Comparison of ENCODE assay signal across 8 cellular contexts in genomic region chr5:16467363-16468219, GRCh38. TPM values are rescaled to one million over a fixed set of nuclear protein-coding genes. Genes with fewer than 3 reads are reported as not detected.
A peak's percentile ranks its signal among the peaks of the same experiment; 100 is the strongest.
DNase-seq lines count a peak whose midpoint lies in the region; ATAC-seq, FAIRE-seq and TF ChIP-seq lines count a peak whose summit lies in the region.

No MANE protein-coding gene starts in this region.

- peak overlapping the region; percentile 98; the same call in 1 of the 2 replicates for H3K9ac ChIP-seq in Karpas-422 (ENCODE audit: low read length)

- TF ChIP-seq CTCF in bronchial epithelial cell (IDR thresholded peaks at IDR 0.05; ENCODE audit: insufficient read depth, low read length, severe bottlenecking) (no peak), WERI-Rb-1 (IDR thresholded peaks at IDR 0.05; ENCODE audit: low read depth, low read length) (no peak)

- H3K27me3 Mint-ChIP-seq in natural killer cell treated with Interleukin-12 subunit alpha and Interleukin-12 subunit beta and Interleukin-15 and Interleukin-18, amount 100 ng/mL, for 72 hours, result no peaks in the 10 kb centered on the region

- peak; percentile 59 for DNase-seq in Karpas-422
- DNase-seq in bronchial epithelial cell (ENCODE audit: low read depth), result peak; percentile 84
- no peak for DNase-seq in natural killer cell treated with Interleukin-12 subunit alpha and Interleukin-12 subunit beta and Interleukin-15 and Interleukin-18, amount 100 ng/mL, for 72 hours (ENCODE audit: low spot score)
- DNase-seq in mesenteric fat pad (ENCODE audit: low spot score), result no peak
- no peak for DNase-seq in WERI-Rb-1
- no peak for DNase-seq in SIG-M5 (lab: John Stamatoyannopoulos, UW)

- H3K79me2 ChIP-seq in Karpas-422 (ENCODE audit: low read length), result peaks cover 47% of the 10 kb centered on the region

- H3K27ac ChIP-seq in Karpas-422 (ENCODE audit: low read length), result no peak overlapping the region
- no peak overlapping the region for H3K27ac ChIP-seq in WERI-Rb-1

- no peaks in the 10 kb centered on the region for H3K9me2 ChIP-seq in Karpas-422 (replicated peaks; ENCODE audit: insufficient read depth, low read length)

- H3K9me3 ChIP-seq in Karpas-422 (ENCODE audit: low read length), result no peaks in the 10 kb centered on the region
- H3K9me3 ChIP-seq in WERI-Rb-1 (ENCODE audit: severe bottlenecking), result no peaks in the 10 kb centered on the region

- H3K27me3 ChIP-seq in Karpas-422 (ENCODE audit: low read length), result no peaks in the 10 kb centered on the region
- no peaks in the 10 kb centered on the region for H3K27me3 ChIP-seq in bronchial epithelial cell (ENCODE audit: control insufficient read depth, insufficient read depth, low read length)
- no peaks in the 10 kb centered on the region for H3K27me3 ChIP-seq in WERI-Rb-1 (ENCODE audit: insufficient read depth, low read depth, severe bottlenecking)

- no peak overlapping the region for H2AFZ ChIP-seq in Karpas-422 (ENCODE audit: low read length)

- H3K9me3 Mint-ChIP-seq in natural killer cell treated with Interleukin-12 subunit alpha and Interleukin-12 subunit beta and Interleukin-15 and Interleukin-18, amount 100 ng/mL, for 72 hours, result no peaks in the 10 kb centered on the region

- H3K27ac Mint-ChIP-seq in natural killer cell treated with Interleukin-12 subunit alpha and Interleukin-12 subunit beta and Interleukin-15 and Interleukin-18, amount 100 ng/mL, for 72 hours, result peak overlapping the region; percentile 97 to 99

- peaks cover 36% of the 10 kb centered on the region for H3K4me1 ChIP-seq in Karpas-422 (ENCODE audit: low read length)

- peak overlapping the region; percentile 99 for H3K4me3 Mint-ChIP-seq in natural killer cell treated with Interleukin-12 subunit alpha and Interleukin-12 subunit beta and Interleukin-15 and Interleukin-18, amount 100 ng/mL, for 72 hours

- peak; percentile 81 for ATAC-seq in GM18502 (IDR thresholded peaks at IDR 0.05; ENCODE audit: poor library complexity, unreplicated experiment)
- ATAC-seq in GM21825 (IDR thresholded peaks at IDR 0.05; ENCODE audit: unreplicated experiment), result peak; percentile 62
- peak; percentile 61 to 75 for ATAC-seq in natural killer cell treated with Interleukin-12 subunit alpha and Interleukin-12 subunit beta and Interleukin-15 and Interleukin-18, amount 100 ng/mL, for 72 hours

- peak overlapping the region; percentile 79 for H3K4me2 ChIP-seq in Karpas-422 (ENCODE audit: low read depth, low read length, poor library complexity, severe bottlenecking)

- H4K20me1 ChIP-seq in Karpas-422 (ENCODE audit: insufficient read depth, low read depth, low read length), result peaks cover 29% of the 10 kb centered on the region

- peaks cover 43 to 65% of the 10 kb centered on the region in 2 donors for H3K4me1 Mint-ChIP-seq in natural killer cell treated with Interleukin-12 subunit alpha and Interleukin-12 subunit beta and Interleukin-15 and Interleukin-18, amount 100 ng/mL, for 72 hours (ENCODE audit: low read depth in 2 of 2)

- peak overlapping the region; percentile 99 for H3K4me3 ChIP-seq in Karpas-422 (ENCODE audit: low read length)
- H3K4me3 ChIP-seq in bronchial epithelial cell (ENCODE audit: low read depth, low read length), result no peak overlapping the region
- no peak overlapping the region for H3K4me3 ChIP-seq in WERI-Rb-1 (ENCODE audit: low read depth, low read length)

- no peak for FAIRE-seq in bronchial epithelial cell (lab: Jason Lieb, UNC)

- peaks cover 20% of the 10 kb centered on the region for H3K36me3 Mint-ChIP-seq in natural killer cell treated with Interleukin-12 subunit alpha and Interleukin-12 subunit beta and Interleukin-15 and Interleukin-18, amount 100 ng/mL, for 72 hours

- H3K36me3 ChIP-seq in Karpas-422 (ENCODE audit: insufficient read depth, low read length), result peaks cover 10% of the 10 kb centered on the region
- peaks cover 3% of the 10 kb centered on the region for H3K36me3 ChIP-seq in bronchial epithelial cell (ENCODE audit: control insufficient read depth, insufficient read depth, low read length)
- peaks cover 15% of the 10 kb centered on the region for H3K36me3 ChIP-seq in WERI-Rb-1

RNA-seq across cellular contexts. Expression of gene ZNF622, which starts 2.0 kb away (rescaled TPM):
- 23.1 and 30.2 TPM in 2 replicates for total RNA-seq in Karpas-422 (2014; rRNA removed; shearing (Covaris generic); ENCODE audit: low replicate concordance)
- 59.9 and 72.7 TPM in 2 replicates for total RNA-seq in bronchial epithelial cell
- 10 to 100 TPM; 38.4 to 47.9 TPM for total RNA-seq in natural killer cell treated with Interleukin-12 subunit alpha and Interleukin-12 subunit beta and Interleukin-15 and Interleukin-18, amount 100 ng/mL, for 72 hours
- total RNA-seq in mesenteric fat pad, result 26.6 TPM

Comparison
In these comparisons a context has a peak if more than half of its experiments do, and no peak if none do; other contexts are left out.
1. DNase-seq: peak in Karpas-422 (single experiment) and bronchial epithelial cell (single experiment); none in natural killer cell treated with Interleukin-12 subunit alpha and Interleukin-12 subunit beta and Interleukin-15 and Interleukin-18, amount 100 ng/mL, for 72 hours (single experiment), mesenteric fat pad (single experiment), WERI-Rb-1 (single experiment) and SIG-M5 (single experiment).
2. Peak in every context shown above with its lines, with median percentiles within 50 percentile points of each other: ATAC-seq.